Comparison of ENCODE assay signal across 1 cellular context in the genomic region with DNA sequence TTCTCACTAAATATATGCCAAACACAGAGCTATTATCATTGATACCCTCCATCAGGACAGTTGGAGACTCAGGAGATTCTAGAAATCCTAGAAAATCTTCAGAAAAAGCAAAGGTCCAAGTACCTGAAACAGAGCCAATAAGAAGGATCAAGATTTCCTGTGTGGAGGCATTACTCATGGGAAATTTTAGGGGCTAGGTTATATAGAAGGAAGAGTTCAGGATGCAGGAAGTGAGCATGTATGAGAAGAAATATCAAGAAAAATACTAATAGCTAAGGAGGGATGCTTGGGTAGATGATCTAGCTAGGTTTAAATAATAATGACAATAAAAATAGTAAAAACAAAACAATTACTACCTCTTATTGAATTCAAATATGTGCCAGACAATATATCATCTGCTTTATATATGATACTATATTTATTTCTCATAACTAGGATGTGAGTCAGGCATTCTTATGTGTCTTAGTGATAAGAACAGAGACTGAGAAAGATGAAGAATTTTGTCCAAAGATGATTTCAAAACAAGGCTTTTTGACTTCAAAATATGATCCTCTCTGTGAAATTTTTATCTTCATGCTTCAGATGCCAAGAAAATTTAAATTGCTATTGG.
TF ChIP-seq lines count a peak whose summit lies in the region.

No MANE protein-coding gene starts in this region.

TF ChIP-seq in SK-N-SH, 30 proteins besides CTCF, POLR2A, EP300 and RAD21 (continued from another document):
- no peak for TF ChIP-seq FOXJ3 (CRISPR knock-in tag; IDR thresholded peaks at IDR 0.05)
- no peak for TF ChIP-seq SIN3A (IDR thresholded peaks at IDR 0.05; ENCODE audit: borderline replicate concordance, low read depth, low read length)
- TF ChIP-seq EZH2phosphoT487 (IDR thresholded peaks at IDR 0.05; ENCODE audit: borderline replicate concordance, low read depth) = no peak
- peak; percentile 86 for TF ChIP-seq JUND (IDR thresholded peaks at IDR 0.05)
- no peak for TF ChIP-seq MXI1 (IDR thresholded peaks at IDR 0.05; ENCODE audit: low read depth, low read length)
- no peak for TF ChIP-seq NRF1 (IDR thresholded peaks at IDR 0.05; ENCODE audit: low read depth, low read length)
- TF ChIP-seq TEAD4 (IDR thresholded peaks at IDR 0.05; ENCODE audit: borderline replicate concordance, insufficient read depth) = peak; percentile 71
- TF ChIP-seq RXRA (IDR thresholded peaks at IDR 0.05; ENCODE audit: borderline replicate concordance, low read depth) = peak; percentile 54; the same call in 1 of the 2 replicates
- peak; percentile 67 for TF ChIP-seq TCF12 (IDR thresholded peaks at IDR 0.05)
